ENCODE assay signal across 15 cellular contexts in genomic region chr21:28738882-28739281, GRCh38.
DNase-seq lines count a peak whose midpoint lies in the region; ATAC-seq and TF ChIP-seq lines count a peak whose summit lies in the region.
"Had no signal": no experiment of that assay in that cellular context is flagged by ENCODE, and none has a peak within 500 bp of the region (broad histone marks: within the 10 kb centered on the region; RNA-seq: fewer than 3 reads in every experiment).

No MANE protein-coding gene starts in this region.

- no peaks in the 10 kb centered on the region for H3K27me3 Mint-ChIP-seq in activated naive CD8-positive, alpha-beta T cell treated with anti-CD3 and anti-CD28 coated beads, Interleukin-2, amount 50 U/mL, for 24 hours
- H3K27me3 Mint-ChIP-seq in endothelial cell (ENCODE audit: unreplicated experiment), result peaks cover 1% of the 10 kb centered on the region

- peaks cover 7% of the 10 kb centered on the region for H3K4me1 Mint-ChIP-seq in activated naive CD8-positive, alpha-beta T cell treated with anti-CD3 and anti-CD28 coated beads, Interleukin-2, amount 50 U/mL, for 24 hours
- H3K4me1 Mint-ChIP-seq in endothelial cell (ENCODE audit: unreplicated experiment), result peaks cover 6% of the 10 kb centered on the region

- no peaks in the 10 kb centered on the region for H3K9me3 Mint-ChIP-seq in activated naive CD8-positive, alpha-beta T cell treated with anti-CD3 and anti-CD28 coated beads, Interleukin-2, amount 50 U/mL, for 24 hours
- no peaks in the 10 kb centered on the region for H3K9me3 Mint-ChIP-seq in endothelial cell (ENCODE audit: unreplicated experiment)

- no peak overlapping the region for H3K4me3 Mint-ChIP-seq in activated naive CD8-positive, alpha-beta T cell treated with anti-CD3 and anti-CD28 coated beads, Interleukin-2, amount 50 U/mL, for 24 hours
- H3K4me3 Mint-ChIP-seq in endothelial cell (ENCODE audit: unreplicated experiment), result no peak overlapping the region

- ATAC-seq in GM19395 (IDR thresholded peaks at IDR 0.05; ENCODE audit: unreplicated experiment), result peak; percentile 64
- peak; percentile 73 for ATAC-seq in HG03378 (IDR thresholded peaks at IDR 0.05; ENCODE audit: unreplicated experiment)
- peak; percentile 67 for ATAC-seq in activated naive CD8-positive, alpha-beta T cell treated with anti-CD3 and anti-CD28 coated beads, Interleukin-2, amount 50 U/mL, for 24 hours
- ATAC-seq in HG03175 (IDR thresholded peaks at IDR 0.05; ENCODE audit: unreplicated experiment), result no peak
- ATAC-seq in GM18907 (IDR thresholded peaks at IDR 0.05; ENCODE audit: unreplicated experiment), result no peak

- DNase-seq in GM12865 (ENCODE audit: low read depth) (peak; percentile 29), endothelial cell (ENCODE audit: low spot score) (no peak)
- no peak for DNase-seq in activated naive CD8-positive, alpha-beta T cell treated with anti-CD3 and anti-CD28 coated beads, Interleukin-2, amount 50 U/mL, for 24 hours
- no peak for DNase-seq in central memory CD4-positive, alpha-beta T cell
- DNase-seq: C1 segment of cervical spinal cord; effector CD4-positive, alpha-beta T cell; foreskin melanocyte; kidney; NCI-H1436; SIG-M5; substantia nigra had no signal

- TF ChIP-seq CTCF in GM12865 (IDR thresholded peaks at IDR 0.05; ENCODE audit: insufficient read depth, low read depth, low read length, missing control alignments) (no peak), endothelial cell (IDR thresholded peaks at IDR 0.05; ENCODE audit: unreplicated experiment) (no peak)

- H3K27ac Mint-ChIP-seq in activated naive CD8-positive, alpha-beta T cell treated with anti-CD3 and anti-CD28 coated beads, Interleukin-2, amount 50 U/mL, for 24 hours, result no peak overlapping the region
- H3K27ac Mint-ChIP-seq in endothelial cell (ENCODE audit: unreplicated experiment), result no peak overlapping the region

- H3K4me3 ChIP-seq in GM12865 (ENCODE audit: low read depth, low read length), result no peak overlapping the region

- H3K36me3 Mint-ChIP-seq in activated naive CD8-positive, alpha-beta T cell treated with anti-CD3 and anti-CD28 coated beads, Interleukin-2, amount 50 U/mL, for 24 hours (ENCODE audit: low read depth), result no peaks in the 10 kb centered on the region
- H3K36me3 Mint-ChIP-seq in endothelial cell (ENCODE audit: low read depth, unreplicated experiment), result no peaks in the 10 kb centered on the region

Comparison
In these comparisons a context has a peak if more than half of its experiments do, and no peak if none do; other contexts are left out.
1. ATAC-seq: peak in GM19395 (single experiment), HG03378 (single experiment) and activated naive CD8-positive, alpha-beta T cell treated with anti-CD3 and anti-CD28 coated beads, Interleukin-2, amount 50 U/mL, for 24 hours (single experiment); none in HG03175 (single experiment) and GM18907 (single experiment).